Comparison of ENCODE assay signal across 6 cellular contexts in genomic region chr17:29623283-29623647, GRCh38. TPM values are rescaled to one million over a fixed set of nuclear protein-coding genes. Genes with fewer than 3 reads are reported as not detected.
DNase-seq lines count a peak whose midpoint lies in the region; ATAC-seq and TF ChIP-seq lines count a peak whose summit lies in the region.

No MANE protein-coding gene starts in this region.

- intact Hi-C loops in MCF 10A (cut with micrococcal nuclease) (no loop called here), ovary (cut with DNase I) (loop anchor here in 1 of 4 donors (10.0 kb wide), 1 partner anchor 152 kb away; no protein-coding TSS in a partner anchor)

- H3K36me3 ChIP-seq in HUES48 (ENCODE audit: control insufficient read depth, insufficient read depth, low read length) (no peaks in the 10 kb centered on the region), ovary (no peaks in the 10 kb centered on the region)

- CTCF ChIA-PET in MCF 10A (lab: Yijun Ruan, JAX): interaction anchor here (0.8 to 1.1 kb wide), 3 partner anchors 15 to 371 kb away, joined by 3 to 5 read pairs (median 3); no protein-coding TSS in a partner anchor

- peaks cover 34% of the 10 kb centered on the region for H3K27me3 ChIP-seq in HUES48 (ENCODE audit: control insufficient read depth, insufficient read depth, low read length)
- H3K27me3 ChIP-seq in ovary: no peaks in the 10 kb centered on the region

- 49 to 53% (median 53%) methylated on average over 4 of the region's 4 CpGs for WGBS in ovary, 3 donors

- POLR2A ChIA-PET in MCF 10A (lab: Yijun Ruan, JAX): interaction anchor here (0.6 to 1.4 kb wide), 2 partner anchors 41 to 99 kb away, joined by 3 to 5 read pairs; no protein-coding TSS in a partner anchor

- no peak overlapping the region for H3K4me3 Mint-ChIP-seq in MCF 10A (ENCODE audit: unreplicated experiment)

- peaks cover 49% of the 10 kb centered on the region for H3K4me1 Mint-ChIP-seq in MCF 10A (ENCODE audit: insufficient read depth, unreplicated experiment)

- no peaks in the 10 kb centered on the region for H3K27me3 Mint-ChIP-seq in MCF 10A (ENCODE audit: insufficient read depth, unreplicated experiment)

- ATAC-seq in HG02852 (IDR thresholded peaks at IDR 0.05; ENCODE audit: unreplicated experiment): no peak

- H3K9ac ChIP-seq in HUES48 (ENCODE audit: low read depth, low read length): peak overlapping the region; percentile 54

- H3K4me3 ChIP-seq in HUES48 (ENCODE audit: low read depth, low read length) (peak overlapping the region; percentile 63), ovary (peak overlapping the region; percentile 50)

- H3K9me3 ChIP-seq in HUES48 (ENCODE audit: control insufficient read depth, insufficient read depth, low read length) (no peaks in the 10 kb centered on the region), ovary (no peaks in the 10 kb centered on the region)

- peaks cover 27% of the 10 kb centered on the region for H3K4me1 ChIP-seq in HUES48 (ENCODE audit: control insufficient read depth, insufficient read depth, low read length)
- no peaks in the 10 kb centered on the region for H3K4me1 ChIP-seq in ovary (ENCODE audit: insufficient read depth)

- H3K27ac ChIP-seq in HUES48 (ENCODE audit: low read depth, low read length) (no peak overlapping the region), ovary (no peak overlapping the region)

- BruUV-seq in MCF 10A (replicated peaks; lab: Mats Ljungman, UMichigan): no TSS peak

- TF ChIP-seq EP300 in ovary (IDR thresholded peaks at IDR 0.05): no peak

- DNase-seq in MCF 10A (ENCODE audit: unreplicated experiment) (no peak), ovary (no peak), NCI-H2227 treated with DMSO at 0.1 percent for 48 hours (lab: John Stamatoyannopoulos, UW) (no peak), iPS-NIHi11 (ENCODE audit: low spot score) (no peak)

- TF ChIP-seq POLR2A in ovary (IDR thresholded peaks at IDR 0.05): no peak

- H3K9me3 Mint-ChIP-seq in MCF 10A (ENCODE audit: unreplicated experiment): no peaks in the 10 kb centered on the region

- TF ChIP-seq CTCF in MCF 10A (IDR thresholded peaks at IDR 0.05; ENCODE audit: unreplicated experiment) (no peak), ovary (IDR thresholded peaks at IDR 0.05) (no peak)

- H3K36me3 Mint-ChIP-seq in MCF 10A (ENCODE audit: insufficient read depth, unreplicated experiment): peaks cover 14% of the 10 kb centered on the region

- H3K27ac Mint-ChIP-seq in MCF 10A (ENCODE audit: low read depth, unreplicated experiment): peak overlapping the region; percentile 39

RNA-seq across cellular contexts. Expression of gene CORO6, which starts 0.6 kb away (rescaled TPM):
- total RNA-seq in MCF 10A (2022) (1.4 and 1.6 TPM in 2 replicates), ovary (1 to 10 TPM; 1.2 to 9.0 (median 3.5) TPM)
- polyA plus RNA-seq in ovary: 1 to 10 TPM; 2.1 to 4.2 TPM

RNA-seq across cellular contexts. Expression of gene ANKRD13B, which starts 30.3 kb away (rescaled TPM):
- total RNA-seq in MCF 10A (2022) (14.4 and 17.9 TPM in 2 replicates), ovary (10 to 100 TPM; 10.5 to 23.4 (median 14.7) TPM)
- 10 to 100 TPM in 1 of 2 donors, 1 to 10 TPM in 1; 3.6 to 11.4 TPM for polyA plus RNA-seq in ovary

RNA-seq across cellular contexts. Expression of gene GIT1, which starts 33.8 kb away (rescaled TPM):
- total RNA-seq in MCF 10A (2022) (49.0 and 52.6 TPM in 2 replicates), ovary (10 to 100 TPM; 18.0 to 51.8 (median 39.2) TPM)
- polyA plus RNA-seq in ovary: 10 to 100 TPM; 20.3 to 27.0 TPM

RNA-seq across cellular contexts. Expression of gene TP53I13, which starts 54.8 kb away (rescaled TPM):
- total RNA-seq in MCF 10A (2022) (29.6 and 34.5 TPM in 2 replicates), ovary (10 to 100 TPM; 30.4 to 49.5 (median 41.3) TPM)
- 10 to 100 TPM in 1 of 2 donors, 1 to 10 TPM in 1; 2.2 to 44.7 TPM for polyA plus RNA-seq in ovary

RNA-seq across cellular contexts. Expression of gene ABHD15, which starts 56.4 kb away (rescaled TPM):
- total RNA-seq in MCF 10A (2022) (2.8 and 4.9 TPM in 2 replicates), ovary (1 to 10 TPM; 4.2 to 7.6 (median 4.8) TPM)
- 1 to 10 TPM; 3.0 to 8.7 TPM for polyA plus RNA-seq in ovary
